ENCODE assay signal across 13 cellular contexts in the genomic region with DNA sequence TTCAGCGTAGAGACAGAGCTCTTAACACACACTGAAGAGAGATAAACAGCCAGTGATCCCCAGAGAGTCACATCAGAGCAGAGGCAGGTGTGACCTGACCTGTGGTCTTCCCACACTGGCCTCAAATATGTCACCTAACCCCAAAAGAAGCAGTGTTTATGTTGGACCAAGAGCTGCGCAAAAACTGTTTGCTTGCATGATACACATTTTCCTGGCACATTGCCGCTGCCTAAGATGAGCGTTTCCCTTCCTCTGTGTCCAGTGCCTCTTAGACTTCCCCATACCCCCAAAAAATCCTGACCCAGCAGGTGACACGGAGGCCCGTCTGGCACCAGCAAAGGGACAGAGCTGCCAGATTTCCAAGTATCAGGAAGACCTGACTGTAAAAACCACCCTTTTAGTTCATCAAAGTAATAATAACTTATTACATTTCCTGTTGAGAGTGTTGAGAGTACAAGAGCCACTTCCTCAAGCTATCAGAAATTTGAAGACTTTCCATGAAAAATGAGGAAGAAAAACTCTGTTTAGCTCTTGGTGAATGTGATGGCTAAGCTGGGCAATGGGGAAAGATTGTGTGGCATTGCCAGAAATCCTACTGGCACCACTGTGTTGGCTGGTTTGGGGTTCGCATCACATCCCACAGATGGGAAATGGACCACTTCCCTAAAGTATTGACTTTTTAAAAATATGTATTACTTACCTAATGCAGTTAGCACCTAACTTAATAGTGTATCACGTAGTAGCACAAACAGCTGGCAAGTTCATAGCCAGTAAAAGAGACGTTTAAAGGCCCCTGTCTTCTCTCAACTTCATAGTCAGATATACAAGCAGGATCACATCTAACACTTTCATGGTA. TPM values are rescaled to one million over a fixed set of nuclear protein-coding genes. Genes with fewer than 3 reads are reported as not detected.
A peak's percentile ranks its signal among the peaks of the same experiment; 100 is the strongest.
DNase-seq lines count a peak whose midpoint lies in the region; ATAC-seq and TF ChIP-seq lines count a peak whose summit lies in the region.
"Had no signal": no experiment of that assay in that cellular context is flagged by ENCODE, and none has a peak within 500 bp of the region (broad histone marks: within the 10 kb centered on the region; RNA-seq: fewer than 3 reads in every experiment).

No MANE protein-coding gene starts in this region.

- CTCF ChIA-PET in Panc1 (lab: Charles Lee), result no interaction called here

- TF ChIP-seq CTCF in Panc1 (IDR thresholded peaks at IDR 0.05) (no peak), endothelial cell (IDR thresholded peaks at IDR 0.05; ENCODE audit: unreplicated experiment) (no peak)

- H3K4me1 ChIP-seq in Panc1 (ENCODE audit: control insufficient read depth, insufficient read depth, low read length), result peaks cover 85% of the 10 kb centered on the region

- TF ChIP-seq POLR2A in GM18505 (IDR thresholded peaks at IDR 0.05; ENCODE audit: borderline replicate concordance, extremely low read depth, insufficient read depth, insufficient read length), result no peak

- peaks cover 19% of the 10 kb centered on the region for H3K36me3 Mint-ChIP-seq in endothelial cell (ENCODE audit: low read depth, unreplicated experiment)

- H3K9me3 Mint-ChIP-seq in endothelial cell (ENCODE audit: unreplicated experiment), result no peaks in the 10 kb centered on the region

- in situ Hi-C loops in Panc1 (cut with HindIII; ENCODE audit: low pct_unique_long_range_greater_than_20kb, low sequenced_read_pairs), result no loop called here

- H3K27ac Mint-ChIP-seq in endothelial cell (ENCODE audit: unreplicated experiment), result peak overlapping the region; percentile 62

- POLR2A ChIA-PET in Panc1 (lab: Charles Lee), result no interaction called here

- H3K4me3 Mint-ChIP-seq in endothelial cell (ENCODE audit: unreplicated experiment), result peak overlapping the region; percentile 30

- H3K4me1 Mint-ChIP-seq in endothelial cell (ENCODE audit: unreplicated experiment), result peaks cover 70% of the 10 kb centered on the region

- peak overlapping the region; percentile 91 for H3K27ac ChIP-seq in Panc1 (ENCODE audit: low read length)
- H3K27ac ChIP-seq: pancreas, tibial artery had no signal

- no peaks in the 10 kb centered on the region for H3K9me3 ChIP-seq in Panc1 (ENCODE audit: control insufficient read depth, insufficient read depth, low read depth, low read length)
- H3K9me3 ChIP-seq: body of pancreas, pancreas, tibial artery had no signal

- peak overlapping the region in 1 of 2 experiments; percentile 17; a peak in 2 of 4 replicates for H3K4me3 ChIP-seq in Panc1 (ENCODE audit: low read depth in 2 of 2, low read length in 2 of 2)
- H3K4me3 ChIP-seq: body of pancreas, pancreas, tibial artery had no signal

- no peaks in the 10 kb centered on the region for H3K36me3 ChIP-seq in Panc1 (ENCODE audit: control insufficient read depth, insufficient read depth, low read length)
- H3K36me3 ChIP-seq: pancreas, tibial artery had no signal

- no TSS peak for BruUV-seq in Panc1 (replicated peaks; lab: Mats Ljungman, UMichigan)

- ATAC-seq in HG02678 (IDR thresholded peaks at IDR 0.05; ENCODE audit: unreplicated experiment), result peak; percentile 45
- ATAC-seq in Panc1, result no peak; the same call in 1 of the 2 replicates
- ATAC-seq in HG03039 (IDR thresholded peaks at IDR 0.05; ENCODE audit: unreplicated experiment), result no peak
- no peak for ATAC-seq in GM18505 (IDR thresholded peaks at IDR 0.05; ENCODE audit: unreplicated experiment)
- ATAC-seq: body of pancreas had no signal

- H3K27me3 Mint-ChIP-seq in endothelial cell (ENCODE audit: unreplicated experiment), result peaks cover 1% of the 10 kb centered on the region

- no peaks in the 10 kb centered on the region for H3K27me3 ChIP-seq in Panc1 (ENCODE audit: control insufficient read depth, insufficient read depth, low read length)
- H3K27me3 ChIP-seq: body of pancreas had no signal

- intact Hi-C loops in Panc1 (cut with micrococcal nuclease; ENCODE audit: unreplicated experiment), result loop anchor here (10.0 kb wide), 1 partner anchor 193 kb away; the partner anchor contains the start of gene ZCCHC2

- DNase-seq in Panc1 (ENCODE audit: low read depth, low spot score) (peak; percentile 59), endothelial cell (ENCODE audit: low spot score) (no peak), pulmonary artery endothelial cell (ENCODE audit: low read depth, low spot score) (peak; percentile 52), NCI-H187 treated with DMSO at 0.1 percent for 48 hours (lab: John Stamatoyannopoulos, UW) (no peak)
- DNase-seq: activated CD8-positive, alpha-beta memory T cell treated with anti-CD3 and anti-CD28 coated beads, Interleukin-2, amount 50 U/mL, for 48 hours; NCI-H774; pancreas; T-helper 9 cell had no signal

RNA-seq across cellular contexts. Expression of gene TNFRSF11A, which starts 6.7 kb away (rescaled TPM):
- total RNA-seq in Panc1 (2021; ENCODE audit: unreplicated experiment) (14.1 TPM), endothelial cell (ENCODE audit: unreplicated experiment) (89.9 TPM), pulmonary artery endothelial cell (3.3 and 3.5 TPM in 2 replicates)
- 10.3 TPM for polyA plus RNA-seq in Panc1 (2012; ENCODE audit: insufficient read length)

Comparison
In these comparisons a context has a peak if more than half of its experiments do, and no peak if none do; other contexts are left out.
1. DNase-seq: peak in Panc1 (single experiment) and pulmonary artery endothelial cell (single experiment); none in endothelial cell (single experiment) and NCI-H187 treated with DMSO at 0.1 percent for 48 hours (single experiment).